ENCODE assay signal across 8 cellular contexts in the genomic region with DNA sequence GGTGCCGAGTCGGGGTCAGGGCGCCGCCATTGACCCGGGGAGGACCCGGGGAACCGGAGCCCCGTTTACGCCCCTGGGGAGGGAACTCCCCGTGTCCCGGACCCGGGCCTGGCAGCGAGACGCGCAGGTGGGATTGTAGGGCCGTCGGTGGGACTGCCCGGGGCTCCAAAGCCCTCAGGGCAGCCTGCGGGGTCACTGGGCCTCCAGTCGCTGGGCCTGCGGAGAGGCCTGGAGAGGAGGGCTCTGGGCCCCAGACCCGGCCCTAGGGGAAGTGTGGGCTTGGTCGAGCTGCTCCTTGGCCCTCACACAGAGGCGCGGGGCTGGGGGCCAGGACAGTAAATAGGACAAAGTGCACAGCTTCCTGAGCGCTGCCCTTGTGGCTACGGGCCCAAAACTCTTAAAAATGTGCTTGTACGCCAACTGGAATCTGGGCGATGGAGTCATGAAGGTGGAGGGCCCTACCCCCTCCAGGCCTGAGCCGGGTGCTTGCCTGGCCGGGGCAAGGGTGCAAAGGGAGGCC. TPM values are rescaled to one million over a fixed set of nuclear protein-coding genes. Genes with fewer than 3 reads are reported as not detected.
A peak's percentile ranks its signal among the peaks of the same experiment; 100 is the strongest.
DNase-seq lines count a peak whose midpoint lies in the region; ATAC-seq and TF ChIP-seq lines count a peak whose summit lies in the region.

No MANE protein-coding gene starts in this region.

- DNase-seq in AG08396 (ENCODE audit: low spot score) (peak; percentile 46), coronary artery (ENCODE audit: low spot score) (no peak), mesothelial cell of epicardium (ENCODE audit: low spot score in 2 of 2, unreplicated experiment in 2 of 2) (no peak), NCI-H1930 (lab: John Stamatoyannopoulos, UW) (no peak)
- DNase-seq in stimulated activated naive CD4-positive, alpha-beta T cell treated with Interleukin-2 at 50 U/mL for 16 hours (lab: John Stamatoyannopoulos, UW) = no peak
- DNase-seq in stimulated activated CD4-positive, alpha-beta T cell treated with anti-CD3 and anti-CD28 coated beads, Interleukin-2, amount 100 ng/mL, for 48 hours = no peak
- no peak for DNase-seq in stimulated activated CD4-positive, alpha-beta T cell treated with anti-CD3 and anti-CD28 coated beads, Interleukin-4, amount 100 ng/mL, for 4 hours

- peaks cover 5% of the 10 kb centered on the region for H3K9me3 Mint-ChIP-seq in mesothelial cell of epicardium

- H3K27me3 Mint-ChIP-seq in mesothelial cell of epicardium (ENCODE audit: low read depth) = peaks cover 10% of the 10 kb centered on the region

- TF ChIP-seq CTCF in coronary artery (IDR thresholded peaks at IDR 0.05) (no peak), mesothelial cell of epicardium (IDR thresholded peaks at IDR 0.05; ENCODE audit: unreplicated experiment) (no peak)

- H3K4me1 Mint-ChIP-seq in mesothelial cell of epicardium = peaks cover 13% of the 10 kb centered on the region

- peak overlapping the region; percentile 45 for H3K4me3 Mint-ChIP-seq in mesothelial cell of epicardium

- ATAC-seq in HG02938 (IDR thresholded peaks at IDR 0.05; ENCODE audit: unreplicated experiment) = peak; percentile 17

- H3K36me3 Mint-ChIP-seq in mesothelial cell of epicardium = no peaks in the 10 kb centered on the region

- no peak overlapping the region for H3K27ac Mint-ChIP-seq in mesothelial cell of epicardium

- peak overlapping the region; percentile 46 to 63 for H3K27ac ChIP-seq in coronary artery

- H3K4me3 ChIP-seq in coronary artery = peak overlapping the region; percentile 72

RNA-seq across cellular contexts. Expression of a gene that starts 0.7 kb away (rescaled TPM):
- 5.1 to 8.6 TPM (median 5.7 TPM) in 3 replicates for total RNA-seq in mesothelial cell of epicardium
